ENCODE assay signal across 2 cellular contexts in the genomic region with DNA sequence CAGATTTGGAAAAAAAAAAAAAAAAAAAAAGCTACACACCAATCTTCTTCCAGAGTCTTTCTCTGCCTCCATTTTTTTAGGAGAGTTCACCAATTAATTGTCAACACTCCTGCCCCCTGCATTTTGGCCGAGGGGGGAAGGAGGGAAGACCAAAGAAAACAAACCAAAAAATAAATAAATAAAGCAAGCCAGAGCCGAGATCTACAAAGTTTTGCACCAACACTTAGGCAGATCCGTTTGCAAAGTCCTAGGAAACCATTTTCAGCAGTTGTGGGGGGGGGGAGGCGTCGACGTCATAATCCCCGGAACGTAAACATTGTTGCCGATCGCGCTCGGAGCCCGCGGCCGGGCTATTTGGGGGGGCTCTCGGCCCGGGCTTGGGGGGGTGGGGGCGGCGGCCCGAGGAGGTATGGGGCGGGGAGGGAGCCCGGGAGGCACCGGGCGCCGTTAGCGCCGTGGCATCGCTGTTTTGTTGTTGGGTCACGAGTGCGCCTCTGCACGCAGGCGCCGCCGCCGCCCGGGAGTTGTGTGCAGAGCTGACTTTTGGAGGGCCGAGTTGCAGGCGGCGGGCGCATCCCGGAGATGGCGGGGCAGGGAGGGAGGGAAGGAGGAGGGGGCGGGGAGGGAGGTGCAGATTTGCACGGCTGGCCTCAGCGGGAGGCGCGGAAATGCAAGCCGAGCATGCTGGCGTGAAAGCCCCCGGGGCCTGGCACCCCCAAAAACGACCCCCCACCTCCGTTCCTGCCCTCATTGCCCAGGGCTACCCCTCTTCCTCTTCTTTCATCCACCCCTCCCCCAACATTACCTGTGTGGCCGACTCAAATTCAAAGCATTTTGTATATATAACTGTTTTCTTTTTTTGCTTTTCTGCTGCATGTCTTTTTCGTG.
TF ChIP-seq lines count a peak whose summit lies in the region.

No MANE protein-coding gene starts in this region.

TF ChIP-seq in HEK293, 187 proteins besides CTCF, POLR2A, EP300 and RAD21 (continued from another document and continues in another):
- TF ChIP-seq ZEB2 (tag by site-specific recombination; IDR thresholded peaks at IDR 0.05), result 0 out of 2 replicates have a peak, but pooled peaks have one; percentile 8
- no peak for TF ChIP-seq HOXD13 (CRISPR knock-in tag; IDR thresholded peaks at IDR 0.05; ENCODE audit: borderline replicate concordance)
- TF ChIP-seq ZNF10 (tag by site-specific recombination; IDR thresholded peaks at IDR 0.05), result no peak
- TF ChIP-seq, protein P1, sequence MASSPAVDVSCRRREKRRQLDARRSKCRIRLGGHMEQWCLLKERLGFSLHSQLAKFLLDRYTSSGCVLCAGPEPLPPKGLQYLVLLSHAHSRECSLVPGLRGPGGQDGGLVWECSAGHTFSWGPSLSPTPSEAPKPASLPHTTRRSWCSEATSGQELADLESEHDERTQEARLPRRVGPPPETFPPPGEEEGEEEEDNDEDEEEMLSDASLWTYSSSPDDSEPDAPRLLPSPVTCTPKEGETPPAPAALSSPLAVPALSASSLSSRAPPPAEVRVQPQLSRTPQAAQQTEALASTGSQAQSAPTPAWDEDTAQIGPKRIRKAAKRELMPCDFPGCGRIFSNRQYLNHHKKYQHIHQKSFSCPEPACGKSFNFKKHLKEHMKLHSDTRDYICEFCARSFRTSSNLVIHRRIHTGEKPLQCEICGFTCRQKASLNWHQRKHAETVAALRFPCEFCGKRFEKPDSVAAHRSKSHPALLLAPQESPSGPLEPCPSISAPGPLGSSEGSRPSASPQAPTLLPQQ (tag by site-specific recombination; IDR thresholded peaks at IDR 0.05), result no peak
- TF ChIP-seq ZBTB7A (tag by site-specific recombination; IDR thresholded peaks at IDR 0.05; ENCODE audit: low read depth), result peak; percentile 76; the same call in 1 of the 2 replicates
- TF ChIP-seq ZNF24 (tag by site-specific recombination; IDR thresholded peaks at IDR 0.05), result no peak
- TF ChIP-seq ZNF654 (tag by site-specific recombination; IDR thresholded peaks at IDR 0.05; ENCODE audit: low read depth), result no peak
- TF ChIP-seq ZNF501 (tag by site-specific recombination; IDR thresholded peaks at IDR 0.05), result no peak
- TF ChIP-seq ZNF239 (tag by site-specific recombination; IDR thresholded peaks at IDR 0.05), result no peak
- TF ChIP-seq, protein P2, sequence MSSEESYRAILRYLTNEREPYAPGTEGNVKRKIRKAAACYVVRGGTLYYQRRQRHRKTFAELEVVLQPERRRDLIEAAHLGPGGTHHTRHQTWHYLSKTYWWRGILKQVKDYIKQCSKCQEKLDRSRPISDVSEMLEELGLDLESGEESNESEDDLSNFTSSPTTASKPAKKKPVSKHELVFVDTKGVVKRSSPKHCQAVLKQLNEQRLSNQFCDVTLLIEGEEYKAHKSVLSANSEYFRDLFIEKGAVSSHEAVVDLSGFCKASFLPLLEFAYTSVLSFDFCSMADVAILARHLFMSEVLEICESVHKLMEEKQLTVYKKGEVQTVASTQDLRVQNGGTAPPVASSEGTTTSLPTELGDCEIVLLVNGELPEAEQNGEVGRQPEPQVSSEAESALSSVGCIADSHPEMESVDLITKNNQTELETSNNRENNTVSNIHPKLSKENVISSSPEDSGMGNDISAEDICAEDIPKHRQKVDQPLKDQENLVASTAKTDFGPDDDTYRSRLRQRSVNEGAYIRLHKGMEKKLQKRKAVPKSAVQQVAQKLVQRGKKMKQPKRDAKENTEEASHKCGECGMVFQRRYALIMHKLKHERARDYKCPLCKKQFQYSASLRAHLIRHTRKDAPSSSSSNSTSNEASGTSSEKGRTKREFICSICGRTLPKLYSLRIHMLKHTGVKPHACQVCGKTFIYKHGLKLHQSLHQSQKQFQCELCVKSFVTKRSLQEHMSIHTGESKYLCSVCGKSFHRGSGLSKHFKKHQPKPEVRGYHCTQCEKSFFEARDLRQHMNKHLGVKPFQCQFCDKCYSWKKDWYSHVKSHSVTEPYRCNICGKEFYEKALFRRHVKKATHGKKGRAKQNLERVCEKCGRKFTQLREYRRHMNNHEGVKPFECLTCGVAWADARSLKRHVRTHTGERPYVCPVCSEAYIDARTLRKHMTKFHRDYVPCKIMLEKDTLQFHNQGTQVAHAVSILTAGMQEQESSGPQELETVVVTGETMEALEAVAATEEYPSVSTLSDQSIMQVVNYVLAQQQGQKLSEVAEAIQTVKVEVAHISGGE (tag by site-specific recombination; conservative IDR thresholded peaks at IDR 0.05; ENCODE audit: low read depth), result no peak
- peak; percentile 84 for TF ChIP-seq GLIS2 (tag by site-specific recombination; IDR thresholded peaks at IDR 0.05)
- TF ChIP-seq ZNF670 (tag by site-specific recombination; IDR thresholded peaks at IDR 0.05; ENCODE audit: low read depth), result no peak
- no peak; the same call in 1 of the 2 replicates for TF ChIP-seq SP3 (tag by site-specific recombination; IDR thresholded peaks at IDR 0.05)
- TF ChIP-seq ZNF549 (tag by site-specific recombination; IDR thresholded peaks at IDR 0.05), result no peak
- peak; percentile 88 for TF ChIP-seq ZBTB20 (tag by site-specific recombination; IDR thresholded peaks at IDR 0.05)
- TF ChIP-seq, protein P3, sequence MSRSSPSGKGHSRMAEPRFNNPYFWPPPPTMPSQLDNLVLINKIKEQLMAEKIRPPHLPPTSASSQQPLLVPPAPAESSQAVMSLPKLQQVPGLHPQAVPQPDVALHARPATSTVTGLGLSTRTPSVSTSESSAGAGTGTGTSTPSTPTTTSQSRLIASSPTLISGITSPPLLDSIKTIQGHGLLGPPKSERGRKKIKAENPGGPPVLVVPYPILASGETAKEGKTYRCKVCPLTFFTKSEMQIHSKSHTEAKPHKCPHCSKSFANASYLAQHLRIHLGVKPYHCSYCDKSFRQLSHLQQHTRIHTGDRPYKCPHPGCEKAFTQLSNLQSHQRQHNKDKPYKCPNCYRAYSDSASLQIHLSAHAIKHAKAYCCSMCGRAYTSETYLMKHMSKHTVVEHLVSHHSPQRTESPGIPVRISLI (tag by site-specific recombination; IDR thresholded peaks at IDR 0.05), result peak; percentile 94
- TF ChIP-seq ZNF366 (tag by site-specific recombination; conservative IDR thresholded peaks at IDR 0.05), result peak; percentile 71
- 0 out of 2 replicates have a peak, but pooled peaks have one; percentile 16 for TF ChIP-seq ZNF843 (tag by site-specific recombination; IDR thresholded peaks at IDR 0.05)
- TF ChIP-seq ZBTB1 (tag by site-specific recombination; IDR thresholded peaks at IDR 0.05), result no peak
- no peak for TF ChIP-seq ZFP3 (tag by site-specific recombination; IDR thresholded peaks at IDR 0.05; ENCODE audit: low read depth)
- no peak for TF ChIP-seq ZNF544 (tag by site-specific recombination; IDR thresholded peaks at IDR 0.05)
- TF ChIP-seq ZNF302 (tag by site-specific recombination; IDR thresholded peaks at IDR 0.05; ENCODE audit: low read depth), result no peak
- TF ChIP-seq ZNF777 (tag by site-specific recombination; IDR thresholded peaks at IDR 0.05; ENCODE audit: borderline replicate concordance), result no peak
- TF ChIP-seq KLF10 (tag by site-specific recombination; IDR thresholded peaks at IDR 0.05), result no peak
- TF ChIP-seq ZNF341 (tag by site-specific recombination; IDR thresholded peaks at IDR 0.05; ENCODE audit: low read depth), result peak; percentile 90
- TF ChIP-seq ZFP69B (tag by site-specific recombination; IDR thresholded peaks at IDR 0.05), result peak; percentile 11
- no peak for TF ChIP-seq ZNF23 (tag by site-specific recombination; IDR thresholded peaks at IDR 0.05; ENCODE audit: borderline replicate concordance)

TF ChIP-seq in H1, 55 proteins besides CTCF, POLR2A, EP300 and RAD21 (continued from another document):
- TF ChIP-seq TAF1 (IDR thresholded peaks at IDR 0.05; ENCODE audit: low read depth, low read length) (peak; percentile 73), CHD1 (IDR thresholded peaks at IDR 0.05; ENCODE audit: low read depth, low read length) (peak; percentile 55), CREB1 (IDR thresholded peaks at IDR 0.05) (peak; percentile 92), SP1 (IDR thresholded peaks at IDR 0.05; ENCODE audit: low read depth, low read length) (0 out of 2 replicates have a peak, but pooled peaks have one; percentile 8), SP4 (IDR thresholded peaks at IDR 0.05; ENCODE audit: low read length) (0 out of 2 replicates have a peak, but pooled peaks have one; percentile 32), POLR2AphosphoS5 (IDR thresholded peaks at IDR 0.05; ENCODE audit: low read depth, low read length) (peak; percentile 82), HDAC2 (IDR thresholded peaks at IDR 0.05; ENCODE audit: borderline replicate concordance in 1 of 2, low read depth in 2 of 2, low read length in 2 of 2) (0 out of 4 replicates have a peak, but pooled peaks of 1 of the 2 experiments have one; percentile 4), ZNF274 (IDR thresholded peaks at IDR 0.05; ENCODE audit: borderline replicate concordance, extremely low read depth, low read length) (no peak), ASH2L (IDR thresholded peaks at IDR 0.05; ENCODE audit: low read length) (peak; percentile 77), SRF (IDR thresholded peaks at IDR 0.05; ENCODE audit: low read depth, low read length) (no peak)
- TF ChIP-seq, protein P4, sequence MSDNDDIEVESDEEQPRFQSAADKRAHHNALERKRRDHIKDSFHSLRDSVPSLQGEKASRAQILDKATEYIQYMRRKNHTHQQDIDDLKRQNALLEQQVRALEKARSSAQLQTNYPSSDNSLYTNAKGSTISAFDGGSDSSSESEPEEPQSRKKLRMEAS (IDR thresholded peaks at IDR 0.05), result no peak; the same call in none of the 2 replicates
